ENCODE assay signal across 1 cellular context in genomic region chr9:128829477-128830251, GRCh38.
TF ChIP-seq lines count a peak whose summit lies in the region.

SPOUT1 (minus strand) TSS chr9:128829794; CDS start chr9:128829780, 14 bp downstream.

TF ChIP-seq in K562, 482 proteins besides CTCF, POLR2A, EP300 and RAD21 (continued from another document and continues in another):
- TF ChIP-seq RNF219 (CRISPR knock-in tag; IDR thresholded peaks at IDR 0.05) = no peak
- no peak for TF ChIP-seq SMAD2 (IDR thresholded peaks at IDR 0.05; ENCODE audit: low read depth, low read length)
- TF ChIP-seq KLF1 (tag; IDR thresholded peaks at IDR 0.05) = no peak
- no peak for TF ChIP-seq SNRNP70 (optimal IDR thresholded peaks at IDR 0.05; ENCODE audit: low read depth, low read length)
- TF ChIP-seq E4F1 (CRISPR knock-in tag; IDR thresholded peaks at IDR 0.05; ENCODE audit: borderline replicate concordance) = no peak
- TF ChIP-seq PHF8 (IDR thresholded peaks at IDR 0.05; ENCODE audit: borderline replicate concordance, low read length) = peak; percentile 90; the same call in 1 of the 2 replicates
- peak; percentile 58 for TF ChIP-seq ZBTB33 (CRISPR knock-in tag; IDR thresholded peaks at IDR 0.05)
- peak; percentile 52 for TF ChIP-seq CCNT2 (IDR thresholded peaks at IDR 0.05; ENCODE audit: borderline replicate concordance, extremely low read depth, insufficient read length, low read depth, low read length)
- no peak for TF ChIP-seq MAFF (IDR thresholded peaks at IDR 0.05; ENCODE audit: low read length)
- no peak for TF ChIP-seq ZNF12 (CRISPR knock-in tag; IDR thresholded peaks at IDR 0.05)
- no peak for TF ChIP-seq RBM39 (optimal IDR thresholded peaks at IDR 0.05; ENCODE audit: low read depth, low read length)
- TF ChIP-seq ARID2 (IDR thresholded peaks at IDR 0.05) = no peak
- no peak for TF ChIP-seq ARHGAP35 (IDR thresholded peaks at IDR 0.05; ENCODE audit: partially characterized antibody)
- TF ChIP-seq TCFL5 (CRISPR knock-in tag; conservative IDR thresholded peaks at IDR 0.05) = no peak
- TF ChIP-seq NCOR1 (IDR thresholded peaks at IDR 0.05) = no peak
- peak; percentile 18 for TF ChIP-seq E2F8 (IDR thresholded peaks at IDR 0.05; ENCODE audit: low read depth, partially characterized antibody)
- no peak for TF ChIP-seq BACH1 (tag; IDR thresholded peaks at IDR 0.05)
- peak; percentile 31 for TF ChIP-seq CHD1 (IDR thresholded peaks at IDR 0.05; ENCODE audit: low read length)
- no peak for TF ChIP-seq CTCFL (IDR thresholded peaks at IDR 0.05; ENCODE audit: borderline replicate concordance, insufficient read depth, low read depth, low read length, poor library complexity, severe bottlenecking)
- no peak for TF ChIP-seq BRCA1 (IDR thresholded peaks at IDR 0.05)
- TF ChIP-seq BRCA1 (CRISPR knock-in tag; IDR thresholded peaks at IDR 0.05) = no peak
- TF ChIP-seq ARID3A (IDR thresholded peaks at IDR 0.05; ENCODE audit: borderline replicate concordance, low read depth, low read length) = no peak
- peak; percentile 99 for TF ChIP-seq POLR2G (IDR thresholded peaks at IDR 0.05; ENCODE audit: low read depth, low read length)
- TF ChIP-seq TAF9B (IDR thresholded peaks at IDR 0.05; ENCODE audit: partially characterized antibody) = no peak
- no peak for TF ChIP-seq SNIP1 (IDR thresholded peaks at IDR 0.05; ENCODE audit: low read depth)
- no peak for TF ChIP-seq E2F4 (CRISPR knock-in tag; IDR thresholded peaks at IDR 0.05; ENCODE audit: low read depth)
- TF ChIP-seq FOXM1 (IDR thresholded peaks at IDR 0.05; ENCODE audit: low read depth) = no peak
- no peak for TF ChIP-seq FOXM1 (CRISPR knock-in tag; IDR thresholded peaks at IDR 0.05; ENCODE audit: low read depth)
- TF ChIP-seq HES1 (IDR thresholded peaks at IDR 0.05; ENCODE audit: low read depth) = no peak
- TF ChIP-seq IRF9 (tag; IDR thresholded peaks at IDR 0.05) = no peak
- TF ChIP-seq PHB (CRISPR knock-in tag; IDR thresholded peaks at IDR 0.05) = peak; percentile 35; the same call in 1 of the 2 replicates
- TF ChIP-seq TARDBP (IDR thresholded peaks at IDR 0.05) = no peak
- TF ChIP-seq ZBTB12 (CRISPR knock-in tag; IDR thresholded peaks at IDR 0.05) = no peak
- no peak for TF ChIP-seq MITF (IDR thresholded peaks at IDR 0.05)
- TF ChIP-seq ZC3H4 (CRISPR knock-in tag; IDR thresholded peaks at IDR 0.05; ENCODE audit: borderline replicate concordance) = no peak
- no peak for TF ChIP-seq POLR3A (IDR thresholded peaks at IDR 0.05; ENCODE audit: borderline replicate concordance, extremely low read depth, insufficient read depth, insufficient read length)
- no peak for TF ChIP-seq ZNF445 (CRISPR knock-in tag; IDR thresholded peaks at IDR 0.05; ENCODE audit: low read depth)
- no peak for TF ChIP-seq HDAC8 (tag; IDR thresholded peaks at IDR 0.05)
- no peak for TF ChIP-seq CREB3L1 (IDR thresholded peaks at IDR 0.05; ENCODE audit: borderline replicate concordance, low read depth)
- peak; percentile 74; the same call in 1 of the 2 replicates for TF ChIP-seq MBD2 (IDR thresholded peaks at IDR 0.05; ENCODE audit: borderline replicate concordance, low read depth)
- no peak for TF ChIP-seq BRF1 (IDR thresholded peaks at IDR 0.05; ENCODE audit: borderline replicate concordance, extremely low read depth, insufficient read length)
